In genomic region chr10:31490858-31491504, GRCh38 we compare ENCODE assay signal across 1 cellular context.
TF ChIP-seq lines count a peak whose summit lies in the region.

No MANE protein-coding gene starts in this region.

TF ChIP-seq in H1, 55 proteins besides CTCF, POLR2A, EP300 and RAD21 (continued from another document):
- TF ChIP-seq ATF3 (IDR thresholded peaks at IDR 0.05; ENCODE audit: insufficient read depth, low read depth, low read length): no peak
- TF ChIP-seq HDAC2 (IDR thresholded peaks at IDR 0.05; ENCODE audit: borderline replicate concordance in 1 of 2, low read depth in 2 of 2, low read length in 2 of 2): no peak
- no peak for TF ChIP-seq NANOG (IDR thresholded peaks at IDR 0.05; ENCODE audit: insufficient read depth, low read depth, low read length, poor library complexity, severe bottlenecking)
- no peak for TF ChIP-seq CHD7 (IDR thresholded peaks at IDR 0.05; ENCODE audit: insufficient replicate concordance, low read length)
- no peak for TF ChIP-seq TCF12 (IDR thresholded peaks at IDR 0.05; ENCODE audit: low read depth, low read length)
- no peak for TF ChIP-seq CREB1 (IDR thresholded peaks at IDR 0.05)
- TF ChIP-seq CEBPB (IDR thresholded peaks at IDR 0.05; ENCODE audit: low read depth, low read length): no peak
- TF ChIP-seq CBX8 (IDR thresholded peaks at IDR 0.05; ENCODE audit: borderline replicate concordance, low read depth, low read length): no peak
- no peak for TF ChIP-seq SP2 (IDR thresholded peaks at IDR 0.05; ENCODE audit: low read length)
- TF ChIP-seq MAFK (IDR thresholded peaks at IDR 0.05; ENCODE audit: low read depth, low read length): no peak
